ENCODE assay signal across 8 cellular contexts in genomic region chr22:35648066-35649025, GRCh38. TPM values are rescaled to one million over a fixed set of nuclear protein-coding genes. Genes with fewer than 3 reads are reported as not detected.
DNase-seq lines count a peak whose midpoint lies in the region; ATAC-seq and TF ChIP-seq lines count a peak whose summit lies in the region.

APOL6 (plus strand) TSS chr22:35648446; CDS start chr22:35656426, 7,980 bp downstream.

- H3K36me3 Mint-ChIP-seq in WTC11: peaks cover 3% of the 10 kb centered on the region

- H3K4me3 Mint-ChIP-seq in WTC11: no peak within 1 kb of the TSS

- peak; percentile 76 for DNase-seq in ACHN
- DNase-seq in LoVo (ENCODE audit: low spot score): peak; percentile 64
- no peak for DNase-seq in WTC11 (ENCODE audit: low spot score)
- DNase-seq in caudate nucleus (lab: John Stamatoyannopoulos, UW): peak in 11 of 61 donors; percentile 3 to 42 (median 15)
- peak; percentile 53 for DNase-seq in left kidney (ENCODE audit: low read depth, low spot score)
- peak; percentile 53 for DNase-seq in stimulated activated CD4-positive, alpha-beta T cell treated with anti-CD3 and anti-CD28 coated beads, Interleukin-4, amount 100 ng/mL, for 1 hour
- DNase-seq in NCI-H446 treated with DMSO at 0.1 percent for 48 hours (lab: John Stamatoyannopoulos, UW): no peak

- peak within 1 kb of the TSS; percentile 69; the same call in 1 of the 2 replicates for H3K27ac Mint-ChIP-seq in WTC11

- peaks cover 5% of the 10 kb centered on the region for H3K9me3 Mint-ChIP-seq in WTC11

- in situ Hi-C loops in ACHN (cut with HindIII; ENCODE audit: low pct_ligation_motif_present, low pct_unique_long_range_greater_than_20kb, low sequenced_read_pairs): no loop called here

- no peak for TF ChIP-seq CTCF in WTC11 (IDR thresholded peaks at IDR 0.05)

- peaks cover 5% of the 10 kb centered on the region for H3K27me3 Mint-ChIP-seq in WTC11 (ENCODE audit: low read depth)

- H3K4me1 Mint-ChIP-seq in WTC11: peaks cover 17% of the 10 kb centered on the region

- ATAC-seq in GM18873 (IDR thresholded peaks at IDR 0.05; ENCODE audit: low FRiP score, unreplicated experiment): peak; percentile 55
- peak; percentile 61 for ATAC-seq in WTC11

- H3K27ac ChIP-seq in caudate nucleus (ENCODE audit: low read depth, low read length): peak within 1 kb of the TSS; percentile 60

- CTCF ChIA-PET in WTC11 (lab: Charles Lee): interaction anchor here (0.9 to 1.7 kb wide), 5 partner anchors 11 to 476 kb away, joined by 4 to 11 read pairs (median 7); no protein-coding TSS in a partner anchor

- POLR2A ChIA-PET in WTC11 (lab: Charles Lee): interaction anchor here (0.6 to 0.7 kb wide), 2 partner anchors 16 to 27 kb away, joined by 3 to 5 read pairs; no protein-coding TSS in a partner anchor

TF ChIP-seq in WTC11, 78 proteins besides CTCF, POLR2A, EP300 and RAD21:
- TF ChIP-seq GABPB1 (CRISPR knock-in tag; IDR thresholded peaks at IDR 0.05) (peak; percentile 92), ZNF317 (CRISPR knock-in tag; IDR thresholded peaks at IDR 0.05; ENCODE audit: borderline replicate concordance, low read depth) (no peak), STAT6 (CRISPR knock-in tag; conservative IDR thresholded peaks at IDR 0.05; ENCODE audit: low read depth) (no peak)

RNA-seq across cellular contexts. Expression of gene APOL6, which starts in this region (rescaled TPM):
- total RNA-seq in WTC11 (2021): 0.17 to 0.27 TPM (median 0.21 TPM) in 3 replicates

Comparison
In these comparisons a context has a peak if more than half of its experiments do, and no peak if none do; other contexts are left out.
1. Peak in ATAC-seq in WTC11; RNA of the gene not detected or under 1 TPM.
2. DNase-seq: peak in ACHN (single experiment), LoVo (single experiment), left kidney (single experiment) and stimulated activated CD4-positive, alpha-beta T cell treated with anti-CD3 and anti-CD28 coated beads, Interleukin-4, amount 100 ng/mL, for 1 hour (single experiment); none in WTC11 (single experiment) and NCI-H446 treated with DMSO at 0.1 percent for 48 hours (single experiment).